In the genomic region with DNA sequence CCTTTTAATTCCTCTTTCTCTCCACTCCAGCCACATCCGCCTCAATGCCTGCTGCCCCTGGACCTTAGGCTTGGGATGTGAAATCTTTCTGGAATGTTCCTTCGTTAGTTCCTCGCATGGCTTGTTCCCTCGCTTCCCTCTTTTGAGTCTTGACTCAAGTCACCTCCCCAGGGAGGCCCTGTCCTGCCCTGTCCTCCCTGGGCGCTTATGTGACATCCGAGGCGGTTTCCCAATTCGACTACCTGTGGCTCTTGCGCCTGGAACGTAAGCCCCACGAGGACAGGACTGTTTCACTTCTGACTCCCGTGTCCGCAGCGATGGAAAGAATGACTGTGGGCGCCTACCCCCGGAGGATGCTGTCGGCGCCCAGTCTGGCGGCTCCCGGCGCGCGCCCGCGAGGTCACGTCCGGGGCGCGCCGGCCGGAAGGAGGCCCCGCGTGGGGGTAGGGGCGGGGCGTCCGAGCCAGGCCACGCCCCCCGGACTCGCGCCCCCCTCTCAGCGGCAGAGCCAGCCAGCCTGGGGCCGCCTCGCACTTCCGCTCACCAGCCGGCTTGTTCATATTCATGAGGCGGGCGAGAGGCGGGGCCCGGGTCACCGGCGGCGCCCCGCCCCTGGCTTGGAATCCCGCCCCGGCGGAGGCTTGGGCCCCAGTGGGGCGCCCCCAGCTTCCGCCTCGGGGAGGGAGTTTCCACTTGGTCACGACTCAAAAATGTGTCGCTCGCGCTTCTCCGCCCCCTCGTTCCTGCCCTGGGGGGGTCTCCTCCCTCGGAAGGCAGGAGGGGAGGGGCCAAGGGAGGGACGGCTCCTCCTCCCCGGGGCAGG, we compare ENCODE assay signal across 8 cellular contexts. TPM values are rescaled to one million over a fixed set of nuclear protein-coding genes. Genes with fewer than 3 reads are reported as not detected.
DNase-seq lines count a peak whose midpoint lies in the region; ATAC-seq and TF ChIP-seq lines count a peak whose summit lies in the region.

No MANE protein-coding gene starts in this region.

- peak overlapping the region; percentile 97 for H3K27ac Mint-ChIP-seq in activated T-helper 2 cell treated with anti-CD3 and anti-CD28 coated beads, Interferon-gamma antibody, Interleukin-2, Interleukin-4, amounts not matched to agents 10 μg/mL and 5 μg/mL and 100 μg/mL, durations not matched to agents 14 hours and 24 hours and 36 hours
- peak overlapping the region; percentile 97 to 98 for H3K27ac Mint-ChIP-seq in stimulated activated naive CD8-positive, alpha-beta T cell treated with anti-CD3 and anti-CD28 coated beads, Interleukin-15, amount 100 ng/mL, for 72 hours

- no peak overlapping the region for H2AFZ ChIP-seq in neural cell (ENCODE audit: low read depth, low read length)

- peaks cover 24% of the 10 kb centered on the region for H3K36me3 Mint-ChIP-seq in activated T-helper 2 cell treated with anti-CD3 and anti-CD28 coated beads, Interferon-gamma antibody, Interleukin-2, Interleukin-4, amounts not matched to agents 10 μg/mL and 5 μg/mL and 100 μg/mL, durations not matched to agents 14 hours and 24 hours and 36 hours (ENCODE audit: low read depth)

- peaks cover 3% of the 10 kb centered on the region; the same call in 1 of the 2 replicates for H3K36me3 ChIP-seq in HUES64 (ENCODE audit: insufficient read depth, low read length)
- no peaks in the 10 kb centered on the region for H3K36me3 ChIP-seq in neural cell (ENCODE audit: insufficient read depth, low read length)

- H3K27me3 Mint-ChIP-seq in activated T-helper 2 cell treated with anti-CD3 and anti-CD28 coated beads, Interferon-gamma antibody, Interleukin-2, Interleukin-4, amounts not matched to agents 10 μg/mL and 5 μg/mL and 100 μg/mL, durations not matched to agents 14 hours and 24 hours and 36 hours (ENCODE audit: low read depth) = no peaks in the 10 kb centered on the region
- peaks cover 17% of the 10 kb centered on the region for H3K27me3 Mint-ChIP-seq in stimulated activated naive CD8-positive, alpha-beta T cell treated with anti-CD3 and anti-CD28 coated beads, Interleukin-15, amount 100 ng/mL, for 72 hours

- H3K9me3 ChIP-seq in HUES64 (ENCODE audit: insufficient read depth, low read depth, low read length) (no peaks in the 10 kb centered on the region), neural cell (ENCODE audit: low read length) (no peaks in the 10 kb centered on the region)

- H3K9ac ChIP-seq in HUES64 (ENCODE audit: low read depth, low read length) (peak overlapping the region; percentile 56), neural cell (ENCODE audit: low read length) (peak overlapping the region; percentile 64)

- H3K27ac ChIP-seq in HUES64 (ENCODE audit: low read depth, low read length) (peak overlapping the region; percentile 86; the same call in 1 of the 2 replicates), neural cell (ENCODE audit: low read length) (peak overlapping the region; percentile 68)

- H4K20me1 ChIP-seq in neural cell (ENCODE audit: insufficient read depth) = no peaks in the 10 kb centered on the region

- H3K4me1 ChIP-seq in HUES64 (ENCODE audit: insufficient read depth, low read length) = peaks cover 21% of the 10 kb centered on the region; the same call in 1 of the 2 replicates

- no peak for TF ChIP-seq EP300 in neural cell (conservative IDR thresholded peaks at IDR 0.05; ENCODE audit: poor library complexity, severe bottlenecking)

- H3F3A ChIP-seq in neural cell (ENCODE audit: insufficient read depth, low read length, poor library complexity, severe bottlenecking) = no peaks in the 10 kb centered on the region

- peaks cover 5% of the 10 kb centered on the region for H3K9me3 Mint-ChIP-seq in activated T-helper 2 cell treated with anti-CD3 and anti-CD28 coated beads, Interferon-gamma antibody, Interleukin-2, Interleukin-4, amounts not matched to agents 10 μg/mL and 5 μg/mL and 100 μg/mL, durations not matched to agents 14 hours and 24 hours and 36 hours
- H3K9me3 Mint-ChIP-seq in stimulated activated naive CD8-positive, alpha-beta T cell treated with anti-CD3 and anti-CD28 coated beads, Interleukin-15, amount 100 ng/mL, for 72 hours = peaks cover 6 to 9% of the 10 kb centered on the region in 2 donors

- H3K27me3 ChIP-seq in HUES64 (ENCODE audit: insufficient read depth, low read length) (no peaks in the 10 kb centered on the region), neural cell (ENCODE audit: insufficient read depth, low read depth, low read length) (no peaks in the 10 kb centered on the region)

- peak; percentile 90 for ATAC-seq in GM21515 (IDR thresholded peaks at IDR 0.05; ENCODE audit: unreplicated experiment)
- peak; percentile 94 for ATAC-seq in stimulated activated naive CD8-positive, alpha-beta T cell treated with anti-CD3 and anti-CD28 coated beads, Interleukin-15, amount 100 ng/mL, for 72 hours

- no peak for TF ChIP-seq RAD21 in neural cell (conservative IDR thresholded peaks at IDR 0.05)

- DNase-seq in DMS153 (lab: John Stamatoyannopoulos, UW) (peak; percentile 82), RPMI8226 (peak; percentile 99), fibroblast of the conjunctiva (ENCODE audit: low read depth) (peak; percentile 88)
- peak; percentile 96 for DNase-seq in activated T-helper 2 cell treated with anti-CD3 and anti-CD28 coated beads, Interferon-gamma antibody, Interleukin-2, Interleukin-4, amounts not matched to agents 10 μg/mL and 5 μg/mL and 100 μg/mL, durations not matched to agents 14 hours and 24 hours and 36 hours (ENCODE audit: low spot score)
- DNase-seq in stimulated activated naive CD8-positive, alpha-beta T cell treated with anti-CD3 and anti-CD28 coated beads, Interleukin-15, amount 100 ng/mL, for 72 hours = peak; percentile 97

- H3K79me2 ChIP-seq in neural cell (replicated peaks; ENCODE audit: insufficient read depth, low read length) = no peaks in the 10 kb centered on the region

- TF ChIP-seq CTCF in neural cell (IDR thresholded peaks at IDR 0.05; ENCODE audit: poor library complexity, severe bottlenecking) = no peak

- H3K4me1 Mint-ChIP-seq in activated T-helper 2 cell treated with anti-CD3 and anti-CD28 coated beads, Interferon-gamma antibody, Interleukin-2, Interleukin-4, amounts not matched to agents 10 μg/mL and 5 μg/mL and 100 μg/mL, durations not matched to agents 14 hours and 24 hours and 36 hours (ENCODE audit: low read depth) = peaks cover 18% of the 10 kb centered on the region
- peaks cover 44% of the 10 kb centered on the region for H3K4me1 Mint-ChIP-seq in stimulated activated naive CD8-positive, alpha-beta T cell treated with anti-CD3 and anti-CD28 coated beads, Interleukin-15, amount 100 ng/mL, for 72 hours

- intact Hi-C loops in activated T-helper 2 cell treated with anti-CD3 and anti-CD28 coated beads, Interferon-gamma antibody, Interleukin-2, Interleukin-4, amounts not matched to agents 10 μg/mL and 5 μg/mL and 100 μg/mL, durations not matched to agents 14 hours and 24 hours and 36 hours (cut with micrococcal nuclease) = loop anchor here (1.0 kb wide), 3 partner anchors 8 to 53 kb away; partner anchors contain the start of gene TFAP4

- H3K4me2 ChIP-seq in neural cell (ENCODE audit: low read length) = no peak overlapping the region

- H3K4me3 Mint-ChIP-seq in activated T-helper 2 cell treated with anti-CD3 and anti-CD28 coated beads, Interferon-gamma antibody, Interleukin-2, Interleukin-4, amounts not matched to agents 10 μg/mL and 5 μg/mL and 100 μg/mL, durations not matched to agents 14 hours and 24 hours and 36 hours (ENCODE audit: low read depth) = peak overlapping the region; percentile 99
- peak overlapping the region; percentile 99 for H3K4me3 Mint-ChIP-seq in stimulated activated naive CD8-positive, alpha-beta T cell treated with anti-CD3 and anti-CD28 coated beads, Interleukin-15, amount 100 ng/mL, for 72 hours

- 5% methylated on average over 68 of the region's 68 CpGs for WGBS in HUES64

- H3K9me2 ChIP-seq in neural cell (ENCODE audit: insufficient read depth, low read length) = no peaks in the 10 kb centered on the region

- H3K4me3 ChIP-seq in HUES64 (ENCODE audit: low read length) (peak overlapping the region; percentile 64), neural cell (ENCODE audit: low read length) (peak overlapping the region; percentile 59)

TF ChIP-seq in neural cell, 6 proteins besides CTCF, POLR2A, EP300 and RAD21 (continues in another document):
- no peak for TF ChIP-seq TAF1 (IDR thresholded peaks at IDR 0.05; ENCODE audit: low read depth)

RNA-seq across cellular contexts. Expression of gene GLIS2, which starts 8.4 kb away (rescaled TPM):
- 7.1 TPM for polyA plus RNA-seq in HUES64 (2013, experiment 1 of 2)
- polyA plus RNA-seq in HUES64 (2013, experiment 2 of 2) = 7.9 TPM
- total RNA-seq in activated T-helper 2 cell treated with anti-CD3 and anti-CD28 coated beads, Interferon-gamma antibody, Interleukin-2, Interleukin-4, amounts not matched to agents 10 μg/mL and 5 μg/mL and 100 μg/mL, durations not matched to agents 14 hours and 24 hours and 36 hours = 2.1 and 2.5 TPM in 2 replicates
- 2.6 and 3.2 TPM in 2 replicates for polyA plus RNA-seq in neural cell
- polyA minus RNA-seq in neural cell = 5.9 and 7.8 TPM in 2 replicates

RNA-seq across cellular contexts. Expression of gene TFAP4, which starts 34.6 kb away (rescaled TPM):
- 23.3 TPM for polyA plus RNA-seq in HUES64 (2013, experiment 1 of 2)
- 21.4 TPM for polyA plus RNA-seq in HUES64 (2013, experiment 2 of 2)
- total RNA-seq in activated T-helper 2 cell treated with anti-CD3 and anti-CD28 coated beads, Interferon-gamma antibody, Interleukin-2, Interleukin-4, amounts not matched to agents 10 μg/mL and 5 μg/mL and 100 μg/mL, durations not matched to agents 14 hours and 24 hours and 36 hours = 40.4 and 41.9 TPM in 2 replicates
- polyA plus RNA-seq in neural cell = 4.4 and 6.3 TPM in 2 replicates
- 6.8 and 11.2 TPM in 2 replicates for polyA minus RNA-seq in neural cell

RNA-seq across cellular contexts. Expression of gene PAM16, which starts 43.7 kb away (rescaled TPM):
- polyA plus RNA-seq in HUES64 (2013, experiment 1 of 2) = 71.8 TPM
- 66.8 TPM for polyA plus RNA-seq in HUES64 (2013, experiment 2 of 2)
- 73.1 and 73.8 TPM in 2 replicates for total RNA-seq in activated T-helper 2 cell treated with anti-CD3 and anti-CD28 coated beads, Interferon-gamma antibody, Interleukin-2, Interleukin-4, amounts not matched to agents 10 μg/mL and 5 μg/mL and 100 μg/mL, durations not matched to agents 14 hours and 24 hours and 36 hours
- polyA plus RNA-seq in neural cell = 125 and 145 TPM in 2 replicates
- 21.2 and 29.5 TPM in 2 replicates for polyA minus RNA-seq in neural cell

Comparison
In these comparisons a context has a peak if more than half of its experiments do, and no peak if none do; other contexts are left out.
1. Peak in every context shown above with its lines: DNase-seq, ATAC-seq, H3K4me3 ChIP-seq and H3K27ac ChIP-seq.